ENCODE assay signal across 1 cellular context in the genomic region with DNA sequence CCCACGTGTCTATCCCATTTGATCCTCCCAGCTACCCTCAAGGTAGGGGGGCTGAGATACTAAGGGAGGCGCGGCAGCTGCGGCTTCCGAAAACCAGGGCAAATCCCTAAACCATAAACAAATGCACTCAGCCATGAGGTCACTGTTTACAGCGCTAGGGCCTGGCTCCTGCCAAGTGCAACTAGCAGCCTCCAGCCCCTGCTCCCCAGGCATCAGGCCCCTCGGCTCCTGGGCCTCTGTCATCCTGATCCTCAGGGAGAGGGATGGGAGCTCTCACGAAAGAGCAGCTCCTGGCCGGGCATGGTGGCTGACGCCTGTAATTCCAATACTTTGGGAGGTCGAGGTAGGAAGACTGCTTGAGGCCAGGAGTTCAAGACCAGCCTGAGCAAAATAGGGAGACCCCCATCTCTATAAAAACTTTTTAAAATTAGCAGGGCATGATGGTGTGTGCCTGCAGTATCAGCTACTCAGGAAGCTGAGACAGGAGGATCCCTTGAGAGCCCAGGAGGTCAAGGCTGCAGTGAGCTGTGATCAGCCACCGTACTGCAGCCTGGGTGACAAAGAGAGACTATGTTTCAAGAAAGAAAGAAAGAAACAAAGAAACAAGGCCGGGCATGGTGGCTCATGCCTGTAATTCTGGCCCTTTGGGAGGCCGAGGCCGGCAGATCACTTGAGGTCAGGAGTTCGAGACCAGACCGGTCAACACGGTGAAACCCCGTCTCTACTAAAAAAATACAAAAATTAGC.
TF ChIP-seq lines count a peak whose summit lies in the region.

No MANE protein-coding gene starts in this region.

TF ChIP-seq in WTC11, 78 proteins besides CTCF, POLR2A, EP300 and RAD21 (continued from another document):
- TF ChIP-seq, protein P1, sequence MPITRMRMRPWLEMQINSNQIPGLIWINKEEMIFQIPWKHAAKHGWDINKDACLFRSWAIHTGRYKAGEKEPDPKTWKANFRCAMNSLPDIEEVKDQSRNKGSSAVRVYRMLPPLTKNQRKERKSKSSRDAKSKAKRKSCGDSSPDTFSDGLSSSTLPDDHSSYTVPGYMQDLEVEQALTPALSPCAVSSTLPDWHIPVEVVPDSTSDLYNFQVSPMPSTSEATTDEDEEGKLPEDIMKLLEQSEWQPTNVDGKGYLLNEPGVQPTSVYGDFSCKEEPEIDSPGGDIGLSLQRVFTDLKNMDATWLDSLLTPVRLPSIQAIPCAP (CRISPR knock-in tag; IDR thresholded peaks at IDR 0.05), result no peak
- TF ChIP-seq MXD4 (CRISPR knock-in tag; IDR thresholded peaks at IDR 0.05; ENCODE audit: borderline replicate concordance) (no peak), RORB (CRISPR knock-in tag; IDR thresholded peaks at IDR 0.05) (no peak)
- TF ChIP-seq, protein P2, sequence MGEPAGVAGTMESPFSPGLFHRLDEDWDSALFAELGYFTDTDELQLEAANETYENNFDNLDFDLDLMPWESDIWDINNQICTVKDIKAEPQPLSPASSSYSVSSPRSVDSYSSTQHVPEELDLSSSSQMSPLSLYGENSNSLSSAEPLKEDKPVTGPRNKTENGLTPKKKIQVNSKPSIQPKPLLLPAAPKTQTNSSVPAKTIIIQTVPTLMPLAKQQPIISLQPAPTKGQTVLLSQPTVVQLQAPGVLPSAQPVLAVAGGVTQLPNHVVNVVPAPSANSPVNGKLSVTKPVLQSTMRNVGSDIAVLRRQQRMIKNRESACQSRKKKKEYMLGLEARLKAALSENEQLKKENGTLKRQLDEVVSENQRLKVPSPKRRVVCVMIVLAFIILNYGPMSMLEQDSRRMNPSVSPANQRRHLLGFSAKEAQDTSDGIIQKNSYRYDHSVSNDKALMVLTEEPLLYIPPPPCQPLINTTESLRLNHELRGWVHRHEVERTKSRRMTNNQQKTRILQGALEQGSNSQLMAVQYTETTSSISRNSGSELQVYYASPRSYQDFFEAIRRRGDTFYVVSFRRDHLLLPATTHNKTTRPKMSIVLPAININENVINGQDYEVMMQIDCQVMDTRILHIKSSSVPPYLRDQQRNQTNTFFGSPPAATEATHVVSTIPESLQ (CRISPR knock-in tag; IDR thresholded peaks at IDR 0.05), result no peak
TF ChIP-seq in WTC11: peak in this region for 0.
